In genomic region chr1:158506369-158506987, GRCh38 we compare ENCODE assay signal across 9 cellular contexts. TPM values are rescaled to one million over a fixed set of nuclear protein-coding genes. Genes with fewer than 3 reads are reported as not detected.
A peak's percentile ranks its signal among the peaks of the same experiment; 100 is the strongest.
DNase-seq lines count a peak whose midpoint lies in the region; ATAC-seq and TF ChIP-seq lines count a peak whose summit lies in the region.
"Had no signal": no experiment of that assay in that cellular context is flagged by ENCODE, and none has a peak within 500 bp of the region (broad histone marks: within the 10 kb centered on the region; RNA-seq: fewer than 3 reads in every experiment).

No MANE protein-coding gene starts in this region.

- H3K27ac Mint-ChIP-seq in activated CD8-positive, alpha-beta T cell treated with anti-CD3 and anti-CD28 coated beads for 36 hours, result no peak overlapping the region
- H3K27ac Mint-ChIP-seq: T-helper 1 cell treated with Interleukin-12 subunit alpha and Interleukin-12 subunit beta and Interleukin-4 antibody, amounts not matched to agents 30 μg/mL and 1 μg/mL, for 36 hours had no signal

- H3K9ac ChIP-seq in Loucy (ENCODE audit: low read depth, low read length, poor library complexity, severe bottlenecking), result no peak overlapping the region

- POLR2A ChIA-PET in activated CD8-positive, alpha-beta T cell treated with anti-CD3 and anti-CD28 coated beads for 36 hours (lab: Charles Lee), result interaction anchor here (0.5 kb wide), 1 partner anchor 505 kb away, joined by 3 read pairs; no protein-coding TSS in a partner anchor

- H4K20me1 ChIP-seq in Loucy (ENCODE audit: insufficient read depth, low read length, poor library complexity, severe bottlenecking), result no peaks in the 10 kb centered on the region

- H3K27me3 Mint-ChIP-seq in activated CD8-positive, alpha-beta T cell treated with anti-CD3 and anti-CD28 coated beads for 36 hours, result peaks cover 10% of the 10 kb centered on the region

- H3K4me3 ChIP-seq in GM06990 (replicated peaks; ENCODE audit: low read depth, low read length) (no peak overlapping the region), Loucy (ENCODE audit: low read length, poor library complexity, severe bottlenecking) (no peak overlapping the region)

- CTCF ChIA-PET in activated CD8-positive, alpha-beta T cell treated with anti-CD3 and anti-CD28 coated beads for 36 hours (lab: Charles Lee), result interaction anchor here (1.7 kb wide), 1 partner anchor 492 kb away, joined by 8 read pairs; no protein-coding TSS in a partner anchor

- ATAC-seq in activated CD8-positive, alpha-beta T cell treated with anti-CD3 and anti-CD28 coated beads for 36 hours, result no peak
- no peak for ATAC-seq in GM21447 (IDR thresholded peaks at IDR 0.05; ENCODE audit: unreplicated experiment)

- no peak overlapping the region for H2AFZ ChIP-seq in Loucy (ENCODE audit: low read length)

- peak; percentile 83 for TF ChIP-seq CTCF in GM06990 (IDR thresholded peaks at IDR 0.05; ENCODE audit: insufficient read depth, low read length, poor library complexity, severe bottlenecking)
- peak; percentile 95 for TF ChIP-seq CTCF in Loucy (conservative IDR thresholded peaks at IDR 0.05; ENCODE audit: low read length)
- TF ChIP-seq CTCF in activated CD8-positive, alpha-beta T cell treated with anti-CD3 and anti-CD28 coated beads for 36 hours (IDR thresholded peaks at IDR 0.05), result peak; percentile 50

- no peaks in the 10 kb centered on the region for H3K4me1 Mint-ChIP-seq in activated CD8-positive, alpha-beta T cell treated with anti-CD3 and anti-CD28 coated beads for 36 hours (ENCODE audit: low read depth)

- no peak overlapping the region for H3K4me3 Mint-ChIP-seq in activated CD8-positive, alpha-beta T cell treated with anti-CD3 and anti-CD28 coated beads for 36 hours
- H3K4me3 Mint-ChIP-seq: T-helper 1 cell treated with Interleukin-12 subunit alpha and Interleukin-12 subunit beta and Interleukin-4 antibody, amounts not matched to agents 30 μg/mL and 1 μg/mL, for 36 hours had no signal

- no peak for DNase-seq in GM06990 (ENCODE audit: extremely low read depth, insufficient read length)
- peak; percentile 57 for DNase-seq in activated CD8-positive, alpha-beta T cell treated with anti-CD3 and anti-CD28 coated beads for 36 hours
- peak; percentile 7 for DNase-seq in glomerular visceral epithelial cell (ENCODE audit: extremely low spot score)
- peak; percentile 6 to 44 (median 25) for DNase-seq in stimulated activated CD4-positive, alpha-beta T cell treated with anti-CD3 and anti-CD28 coated beads, TNF-alpha, amount 100 ng/mL, for 24 hours (ENCODE audit: low read depth in 3 of 3)
- DNase-seq in GF-D8 (lab: John Stamatoyannopoulos, UW), result no peak
- DNase-seq in NCI-H510A (lab: John Stamatoyannopoulos, UW), result no peak

- H3K27me3 ChIP-seq in GM06990 (replicated peaks; ENCODE audit: control insufficient read depth, insufficient read depth, low read length) (no peaks in the 10 kb centered on the region), Loucy (ENCODE audit: insufficient read depth, low read length, poor library complexity, severe bottlenecking) (no peaks in the 10 kb centered on the region)

- no peaks in the 10 kb centered on the region for H3K36me3 ChIP-seq in GM06990 (ENCODE audit: control insufficient read depth, insufficient read depth, low read length)
- H3K36me3 ChIP-seq in Loucy (ENCODE audit: insufficient read depth, low read length), result no peaks in the 10 kb centered on the region

- no peaks in the 10 kb centered on the region for H3K79me2 ChIP-seq in Loucy (ENCODE audit: insufficient read depth, low read length)

- no peak overlapping the region for H3K4me2 ChIP-seq in Loucy (ENCODE audit: low read depth, low read length, poor library complexity, severe bottlenecking)

- no peaks in the 10 kb centered on the region for H3K9me3 ChIP-seq in Loucy (ENCODE audit: insufficient read depth, low read depth, low read length)

- no peaks in the 10 kb centered on the region for H3K36me3 Mint-ChIP-seq in activated CD8-positive, alpha-beta T cell treated with anti-CD3 and anti-CD28 coated beads for 36 hours (ENCODE audit: low read depth)

- H3K9me2 ChIP-seq in Loucy (replicated peaks; ENCODE audit: low read depth, low read length), result no peaks in the 10 kb centered on the region

- H3K4me1 ChIP-seq in Loucy (ENCODE audit: insufficient read depth, low read length, poor library complexity, severe bottlenecking), result no peaks in the 10 kb centered on the region

- intact Hi-C loops in activated CD8-positive, alpha-beta T cell treated with anti-CD3 and anti-CD28 coated beads for 36 hours (cut with micrococcal nuclease), result no loop called here

- no peaks in the 10 kb centered on the region for H3F3A ChIP-seq in Loucy (ENCODE audit: low read depth)

- H3K9me3 Mint-ChIP-seq in activated CD8-positive, alpha-beta T cell treated with anti-CD3 and anti-CD28 coated beads for 36 hours, result peaks cover 4% of the 10 kb centered on the region
- H3K9me3 Mint-ChIP-seq: T-helper 1 cell treated with Interleukin-12 subunit alpha and Interleukin-12 subunit beta and Interleukin-4 antibody, amounts not matched to agents 30 μg/mL and 1 μg/mL, for 36 hours had no signal

RNA-seq across cellular contexts. Expression of gene OR10R2, which starts 34.5 kb away (rescaled TPM):
- not detected for total RNA-seq in activated CD8-positive, alpha-beta T cell treated with anti-CD3 and anti-CD28 coated beads for 36 hours

RNA-seq across cellular contexts. Expression of gene OR10K1, which starts 44.8 kb away (rescaled TPM):
- total RNA-seq in activated CD8-positive, alpha-beta T cell treated with anti-CD3 and anti-CD28 coated beads for 36 hours, result not detected

RNA-seq across cellular contexts. Expression of gene OR6Y1, which starts 47.7 kb away (rescaled TPM):
- total RNA-seq in activated CD8-positive, alpha-beta T cell treated with anti-CD3 and anti-CD28 coated beads for 36 hours, result not detected

Comparison
In these comparisons a context has a peak if more than half of its experiments do, and no peak if none do; other contexts are left out.
1. DNase-seq: peak in activated CD8-positive, alpha-beta T cell treated with anti-CD3 and anti-CD28 coated beads for 36 hours (single experiment), glomerular visceral epithelial cell (single experiment) and stimulated activated CD4-positive, alpha-beta T cell treated with anti-CD3 and anti-CD28 coated beads, TNF-alpha, amount 100 ng/mL, for 24 hours (3 of 3); none in GM06990 (single experiment), GF-D8 (single experiment) and NCI-H510A (single experiment).
2. Peak in every context shown above with its lines, with median percentiles within 50 percentile points of each other: CTCF ChIP-seq.